ENCODE assay signal across 14 cellular contexts in the genomic region with DNA sequence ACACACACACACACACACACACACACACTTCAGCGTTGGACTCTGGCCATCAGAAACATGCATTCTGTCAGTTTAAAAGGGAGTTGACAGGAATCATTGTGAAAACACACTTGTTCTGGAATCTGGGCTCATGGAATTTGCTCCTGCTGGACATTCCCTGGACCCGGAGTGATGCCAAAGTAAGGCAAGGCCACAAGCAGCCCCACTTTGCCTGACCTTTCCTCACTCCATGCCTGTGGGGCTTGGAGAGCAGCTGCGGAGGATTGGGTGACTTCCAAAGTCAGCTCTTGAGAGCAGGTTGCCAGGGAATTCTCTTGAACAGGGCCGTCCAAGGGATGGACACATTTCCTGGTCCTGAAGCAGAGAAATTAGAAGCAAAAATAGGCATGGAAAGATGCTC. TPM values are rescaled to one million over a fixed set of nuclear protein-coding genes. Genes with fewer than 3 reads are reported as not detected.
DNase-seq lines count a peak whose midpoint lies in the region; ATAC-seq, FAIRE-seq and TF ChIP-seq lines count a peak whose summit lies in the region.
"Had no signal": no experiment of that assay in that cellular context is flagged by ENCODE, and none has a peak within 500 bp of the region (broad histone marks: within the 10 kb centered on the region; RNA-seq: fewer than 3 reads in every experiment).

No MANE protein-coding gene starts in this region.

- H3K36me3 Mint-ChIP-seq in chondrocyte (ENCODE audit: low read depth), result peaks cover 3% of the 10 kb centered on the region
- H3K36me3 Mint-ChIP-seq: CD4-positive, alpha-beta memory T cell had no signal

- ATAC-seq in GM18861 (IDR thresholded peaks at IDR 0.05; ENCODE audit: unreplicated experiment), result no peak
- ATAC-seq: activated T-cell treated with anti-CD3 and anti-CD28 coated beads, Interleukin-2, amount 50 U/mL, for 4 hours had no signal

- peaks cover 18% of the 10 kb centered on the region for H3K27me3 Mint-ChIP-seq in chondrocyte (ENCODE audit: low read depth)

- FAIRE-seq in frontal cortex (lab: Jason Lieb, UNC), result no peak

- no peak overlapping the region for H3K4me3 Mint-ChIP-seq in chondrocyte (ENCODE audit: unreplicated experiment)
- H3K4me3 Mint-ChIP-seq: activated T-cell treated with anti-CD3 and anti-CD28 coated beads, Interleukin-2, amount 50 U/mL, for 4 hours; CD4-positive, alpha-beta memory T cell had no signal

- H3K4me1 Mint-ChIP-seq in chondrocyte (ENCODE audit: low read depth), result peaks cover 23% of the 10 kb centered on the region
- H3K4me1 Mint-ChIP-seq: CD4-positive, alpha-beta memory T cell had no signal

- H3K9me3 Mint-ChIP-seq in chondrocyte (ENCODE audit: low read depth), result peaks cover 2% of the 10 kb centered on the region

- TF ChIP-seq CTCF in chondrocyte (IDR thresholded peaks at IDR 0.05), result no peak

- DNase-seq in NCI-H1105 treated with DMSO at 0.1 percent for 48 hours (lab: John Stamatoyannopoulos, UW) (peak; percentile 39), chondrocyte (ENCODE audit: low spot score) (no peak), iris pigment epithelial cell (ENCODE audit: low read depth) (peak; percentile 6), smooth muscle cell of the brain vasculature (ENCODE audit: low read depth, low spot score) (peak; percentile 4), HK-2 (ENCODE audit: unreplicated experiment) (no peak), frontal cortex (ENCODE audit: low spot score in 2 of 2) (no peak), CD1c-positive myeloid dendritic cell (ENCODE audit: extremely low spot score) (no peak)
- DNase-seq: activated CD4-positive, CD25-positive, alpha-beta regulatory T cell treated with anti-CD3 and anti-CD28 coated beads, Interleukin-2, amount 50 U/mL, for 72 hours; activated T-cell treated with anti-CD3 and anti-CD28 coated beads, Interleukin-2, amount 50 U/mL, for 4 hours; amniotic stem cell; CD4-positive, alpha-beta memory T cell; effector memory CD4-positive, alpha-beta T cell; stomach had no signal

- H3K27ac Mint-ChIP-seq in chondrocyte (ENCODE audit: unreplicated experiment), result peak overlapping the region; percentile 39
- H3K27ac Mint-ChIP-seq: CD4-positive, alpha-beta memory T cell had no signal

RNA-seq across cellular contexts. Expression of gene FERMT1, which starts 39.4 kb away (rescaled TPM):
- total RNA-seq in chondrocyte, result 0.51 to 2.1 TPM (median 0.52 TPM) in 3 replicates
- 1.2 TPM for total RNA-seq in frontal cortex
- total RNA-seq: CD4-positive, alpha-beta memory T cell had no signal

Comparison
In these comparisons a context has a peak if more than half of its experiments do, and no peak if none do; other contexts are left out.
1. DNase-seq: peak in NCI-H1105 treated with DMSO at 0.1 percent for 48 hours (single experiment), iris pigment epithelial cell (single experiment) and smooth muscle cell of the brain vasculature (single experiment); none in chondrocyte (single experiment), HK-2 (single experiment), frontal cortex (0 of 2) and CD1c-positive myeloid dendritic cell (single experiment).